In genomic region chr6:106377061-106377540, GRCh38 we compare ENCODE assay signal across 16 cellular contexts. TPM values are rescaled to one million over a fixed set of nuclear protein-coding genes. Genes with fewer than 3 reads are reported as not detected.
DNase-seq lines count a peak whose midpoint lies in the region; ATAC-seq and TF ChIP-seq lines count a peak whose summit lies in the region.
"Had no signal": no experiment of that assay in that cellular context is flagged by ENCODE, and none has a peak within 500 bp of the region (broad histone marks: within the 10 kb centered on the region; RNA-seq: fewer than 3 reads in every experiment).

No MANE protein-coding gene starts in this region.

- H3K9me3 ChIP-seq in vagina, result no peaks in the 10 kb centered on the region
- H3K9me3 ChIP-seq: BE2C, colonic mucosa, spleen had no signal

- DNase-seq in AG20443 (ENCODE audit: low spot score), result peak; percentile 18
- peak; percentile 64 for DNase-seq in M059J (ENCODE audit: low read depth)
- DNase-seq in astrocyte of the spinal cord (ENCODE audit: low read depth, low spot score), result peak; percentile 53
- DNase-seq in hepatic stellate cell (ENCODE audit: low spot score), result peak; percentile 13
- DNase-seq in progenitor cell of endocrine pancreas (ENCODE audit: low spot score, unreplicated experiment), result no peak
- no peak for DNase-seq in vagina (ENCODE audit: extremely low spot score in 2 of 2)
- DNase-seq: activated B cell treated with CpG ODN at 0.5 μM for 24 hours; BE2C; colonic mucosa; NCI-H187; RPMI8226; spleen; stimulated activated CD8-positive, alpha-beta memory T cell treated with anti-CD3 and anti-CD28 coated beads, Interleukin-4, amount 100 ng/mL, for 48 hours had no signal

- H3K4me3 ChIP-seq in astrocyte of the spinal cord (ENCODE audit: low read depth, low read length) (no peak overlapping the region), vagina (no peak overlapping the region)
- H3K4me3 ChIP-seq: colonic mucosa, spleen had no signal

- in situ Hi-C loops in astrocyte of the spinal cord (cut with HindIII; ENCODE audit: low sequenced_read_pairs), result no loop called here

- TF ChIP-seq POLR2A in vagina (IDR thresholded peaks at IDR 0.05), result no peak

- H3K36me3 Mint-ChIP-seq in progenitor cell of endocrine pancreas (ENCODE audit: insufficient read depth), result no peaks in the 10 kb centered on the region

- H3K27me3 Mint-ChIP-seq in progenitor cell of endocrine pancreas, result no peaks in the 10 kb centered on the region

- no peaks in the 10 kb centered on the region for H3K9me3 Mint-ChIP-seq in progenitor cell of endocrine pancreas (ENCODE audit: low read depth)
- H3K9me3 Mint-ChIP-seq: activated B cell treated with CpG ODN at 0.5 μM for 24 hours; activated T-helper 17 cell treated with anti-CD3 and anti-CD28 coated beads, Interleukin-2, amount 50 U/mL, for 72 hours had no signal

- intact Hi-C loops in vagina (cut with DNase I), result no loop called here

- no peaks in the 10 kb centered on the region for H3K4me1 Mint-ChIP-seq in progenitor cell of endocrine pancreas (ENCODE audit: low read depth)
- H3K4me1 Mint-ChIP-seq: activated T-helper 17 cell treated with anti-CD3 and anti-CD28 coated beads, Interleukin-2, amount 50 U/mL, for 72 hours had no signal

- H3K4me1 ChIP-seq in vagina, result peaks cover 6% of the 10 kb centered on the region
- H3K4me1 ChIP-seq: BE2C, colonic mucosa had no signal

- no peaks in the 10 kb centered on the region for H3K27me3 ChIP-seq in vagina
- H3K27me3 ChIP-seq: colonic mucosa had no signal

- no peak overlapping the region for H3K4me3 Mint-ChIP-seq in progenitor cell of endocrine pancreas (ENCODE audit: low read depth)
- H3K4me3 Mint-ChIP-seq: activated B cell treated with CpG ODN at 0.5 μM for 24 hours; activated T-helper 17 cell treated with anti-CD3 and anti-CD28 coated beads, Interleukin-2, amount 50 U/mL, for 72 hours had no signal

- TF ChIP-seq CTCF in astrocyte of the spinal cord (IDR thresholded peaks at IDR 0.05; ENCODE audit: low read depth, low read length) (no peak), progenitor cell of endocrine pancreas (IDR thresholded peaks at IDR 0.05; ENCODE audit: unreplicated experiment) (no peak), vagina (IDR thresholded peaks at IDR 0.05) (no peak)

- no peak overlapping the region for H3K27ac Mint-ChIP-seq in progenitor cell of endocrine pancreas
- H3K27ac Mint-ChIP-seq: activated B cell treated with CpG ODN at 0.5 μM for 24 hours; activated T-helper 17 cell treated with anti-CD3 and anti-CD28 coated beads, Interleukin-2, amount 50 U/mL, for 72 hours had no signal

- H3K27ac ChIP-seq in vagina, result no peak overlapping the region
- H3K27ac ChIP-seq: colonic mucosa, spleen had no signal

- H3K36me3 ChIP-seq in vagina, result no peaks in the 10 kb centered on the region
- H3K36me3 ChIP-seq: BE2C, colonic mucosa, spleen had no signal

- ATAC-seq in HG03097 (IDR thresholded peaks at IDR 0.05; ENCODE audit: low FRiP score, unreplicated experiment), result no peak
- ATAC-seq in HG02973 (IDR thresholded peaks at IDR 0.05; ENCODE audit: unreplicated experiment), result no peak
- ATAC-seq: activated T-helper 17 cell treated with anti-CD3 and anti-CD28 coated beads, Interleukin-2, amount 50 U/mL, for 72 hours had no signal

RNA-seq across cellular contexts. Expression of gene CRYBG1, which starts 16.6 kb away (rescaled TPM):
- total RNA-seq in M059J (2014; rRNA removed; shearing (Covaris generic)), result 18.9 and 23.7 TPM in 2 replicates
- total RNA-seq in progenitor cell of endocrine pancreas, result 3.0 and 3.4 TPM in 2 replicates
- 46.7 TPM for total RNA-seq in vagina

RNA-seq across cellular contexts. Expression of gene ATG5, which starts 51.5 kb away (rescaled TPM):
- 79.6 and 110 TPM in 2 replicates for total RNA-seq in M059J (2014; rRNA removed; shearing (Covaris generic))
- total RNA-seq in progenitor cell of endocrine pancreas (39.6 and 40.8 TPM in 2 replicates), vagina (37.1 TPM)

Comparison
In these comparisons a context has a peak if more than half of its experiments do, and no peak if none do; other contexts are left out.
1. DNase-seq: peak in AG20443 (single experiment), M059J (single experiment), astrocyte of the spinal cord (single experiment) and hepatic stellate cell (single experiment); none in progenitor cell of endocrine pancreas (single experiment) and vagina (0 of 2).